In the genomic region with DNA sequence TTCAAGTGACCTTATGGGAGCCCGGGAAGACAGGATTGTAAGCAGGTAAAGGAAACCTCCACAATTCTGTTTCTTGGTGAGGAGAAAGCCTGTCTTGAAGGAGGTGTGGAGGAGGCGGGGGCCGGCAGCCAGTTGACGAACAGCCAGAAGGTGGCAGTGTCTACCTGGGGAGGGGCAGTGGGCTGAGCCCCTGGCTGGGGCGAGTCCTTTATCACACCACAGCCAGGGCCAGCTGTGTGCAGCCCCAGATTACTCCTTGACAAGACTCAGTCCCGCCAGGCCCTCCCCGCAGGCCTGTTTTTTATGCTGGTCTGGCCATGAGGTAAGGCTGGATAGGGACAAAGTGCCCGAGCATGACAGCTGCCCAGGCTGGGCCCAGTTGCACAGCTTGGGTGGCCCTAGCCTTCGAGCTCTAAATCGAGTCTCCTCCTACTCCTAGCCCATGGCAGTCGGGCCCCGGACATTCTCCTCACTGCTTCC, we compare ENCODE assay signal across 1 cellular context.
TF ChIP-seq lines count a peak whose summit lies in the region.

No MANE protein-coding gene starts in this region.

TF ChIP-seq in HepG2, 621 proteins besides CTCF, POLR2A, EP300 and RAD21 (continued from another document and continues in another):
- TF ChIP-seq, protein P1, sequence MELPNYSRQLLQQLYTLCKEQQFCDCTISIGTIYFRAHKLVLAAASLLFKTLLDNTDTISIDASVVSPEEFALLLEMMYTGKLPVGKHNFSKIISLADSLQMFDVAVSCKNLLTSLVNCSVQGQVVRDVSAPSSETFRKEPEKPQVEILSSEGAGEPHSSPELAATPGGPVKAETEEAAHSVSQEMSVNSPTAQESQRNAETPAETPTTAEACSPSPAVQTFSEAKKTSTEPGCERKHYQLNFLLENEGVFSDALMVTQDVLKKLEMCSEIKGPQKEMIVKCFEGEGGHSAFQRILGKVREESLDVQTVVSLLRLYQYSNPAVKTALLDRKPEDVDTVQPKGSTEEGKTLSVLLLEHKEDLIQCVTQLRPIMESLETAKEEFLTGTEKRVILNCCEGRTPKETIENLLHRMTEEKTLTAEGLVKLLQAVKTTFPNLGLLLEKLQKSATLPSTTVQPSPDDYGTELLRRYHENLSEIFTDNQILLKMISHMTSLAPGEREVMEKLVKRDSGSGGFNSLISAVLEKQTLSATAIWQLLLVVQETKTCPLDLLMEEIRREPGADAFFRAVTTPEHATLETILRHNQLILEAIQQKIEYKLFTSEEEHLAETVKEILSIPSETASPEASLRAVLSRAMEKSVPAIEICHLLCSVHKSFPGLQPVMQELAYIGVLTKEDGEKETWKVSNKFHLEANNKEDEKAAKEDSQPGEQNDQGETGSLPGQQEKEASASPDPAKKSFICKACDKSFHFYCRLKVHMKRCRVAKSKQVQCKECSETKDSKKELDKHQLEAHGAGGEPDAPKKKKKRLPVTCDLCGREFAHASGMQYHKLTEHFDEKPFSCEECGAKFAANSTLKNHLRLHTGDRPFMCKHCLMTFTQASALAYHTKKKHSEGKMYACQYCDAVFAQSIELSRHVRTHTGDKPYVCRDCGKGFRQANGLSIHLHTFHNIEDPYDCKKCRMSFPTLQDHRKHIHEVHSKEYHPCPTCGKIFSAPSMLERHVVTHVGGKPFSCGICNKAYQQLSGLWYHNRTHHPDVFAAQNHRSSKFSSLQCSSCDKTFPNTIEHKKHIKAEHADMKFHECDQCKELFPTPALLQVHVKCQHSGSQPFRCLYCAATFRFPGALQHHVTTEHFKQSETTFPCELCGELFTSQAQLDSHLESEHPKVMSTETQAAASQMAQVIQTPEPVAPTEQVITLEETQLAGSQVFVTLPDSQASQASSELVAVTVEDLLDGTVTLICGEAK (IDR thresholded peaks at IDR 0.05), result no peak
- TF ChIP-seq, protein P1 (CRISPR knock-in tag; IDR thresholded peaks at IDR 0.05), result no peak
- TF ChIP-seq, protein P2, sequence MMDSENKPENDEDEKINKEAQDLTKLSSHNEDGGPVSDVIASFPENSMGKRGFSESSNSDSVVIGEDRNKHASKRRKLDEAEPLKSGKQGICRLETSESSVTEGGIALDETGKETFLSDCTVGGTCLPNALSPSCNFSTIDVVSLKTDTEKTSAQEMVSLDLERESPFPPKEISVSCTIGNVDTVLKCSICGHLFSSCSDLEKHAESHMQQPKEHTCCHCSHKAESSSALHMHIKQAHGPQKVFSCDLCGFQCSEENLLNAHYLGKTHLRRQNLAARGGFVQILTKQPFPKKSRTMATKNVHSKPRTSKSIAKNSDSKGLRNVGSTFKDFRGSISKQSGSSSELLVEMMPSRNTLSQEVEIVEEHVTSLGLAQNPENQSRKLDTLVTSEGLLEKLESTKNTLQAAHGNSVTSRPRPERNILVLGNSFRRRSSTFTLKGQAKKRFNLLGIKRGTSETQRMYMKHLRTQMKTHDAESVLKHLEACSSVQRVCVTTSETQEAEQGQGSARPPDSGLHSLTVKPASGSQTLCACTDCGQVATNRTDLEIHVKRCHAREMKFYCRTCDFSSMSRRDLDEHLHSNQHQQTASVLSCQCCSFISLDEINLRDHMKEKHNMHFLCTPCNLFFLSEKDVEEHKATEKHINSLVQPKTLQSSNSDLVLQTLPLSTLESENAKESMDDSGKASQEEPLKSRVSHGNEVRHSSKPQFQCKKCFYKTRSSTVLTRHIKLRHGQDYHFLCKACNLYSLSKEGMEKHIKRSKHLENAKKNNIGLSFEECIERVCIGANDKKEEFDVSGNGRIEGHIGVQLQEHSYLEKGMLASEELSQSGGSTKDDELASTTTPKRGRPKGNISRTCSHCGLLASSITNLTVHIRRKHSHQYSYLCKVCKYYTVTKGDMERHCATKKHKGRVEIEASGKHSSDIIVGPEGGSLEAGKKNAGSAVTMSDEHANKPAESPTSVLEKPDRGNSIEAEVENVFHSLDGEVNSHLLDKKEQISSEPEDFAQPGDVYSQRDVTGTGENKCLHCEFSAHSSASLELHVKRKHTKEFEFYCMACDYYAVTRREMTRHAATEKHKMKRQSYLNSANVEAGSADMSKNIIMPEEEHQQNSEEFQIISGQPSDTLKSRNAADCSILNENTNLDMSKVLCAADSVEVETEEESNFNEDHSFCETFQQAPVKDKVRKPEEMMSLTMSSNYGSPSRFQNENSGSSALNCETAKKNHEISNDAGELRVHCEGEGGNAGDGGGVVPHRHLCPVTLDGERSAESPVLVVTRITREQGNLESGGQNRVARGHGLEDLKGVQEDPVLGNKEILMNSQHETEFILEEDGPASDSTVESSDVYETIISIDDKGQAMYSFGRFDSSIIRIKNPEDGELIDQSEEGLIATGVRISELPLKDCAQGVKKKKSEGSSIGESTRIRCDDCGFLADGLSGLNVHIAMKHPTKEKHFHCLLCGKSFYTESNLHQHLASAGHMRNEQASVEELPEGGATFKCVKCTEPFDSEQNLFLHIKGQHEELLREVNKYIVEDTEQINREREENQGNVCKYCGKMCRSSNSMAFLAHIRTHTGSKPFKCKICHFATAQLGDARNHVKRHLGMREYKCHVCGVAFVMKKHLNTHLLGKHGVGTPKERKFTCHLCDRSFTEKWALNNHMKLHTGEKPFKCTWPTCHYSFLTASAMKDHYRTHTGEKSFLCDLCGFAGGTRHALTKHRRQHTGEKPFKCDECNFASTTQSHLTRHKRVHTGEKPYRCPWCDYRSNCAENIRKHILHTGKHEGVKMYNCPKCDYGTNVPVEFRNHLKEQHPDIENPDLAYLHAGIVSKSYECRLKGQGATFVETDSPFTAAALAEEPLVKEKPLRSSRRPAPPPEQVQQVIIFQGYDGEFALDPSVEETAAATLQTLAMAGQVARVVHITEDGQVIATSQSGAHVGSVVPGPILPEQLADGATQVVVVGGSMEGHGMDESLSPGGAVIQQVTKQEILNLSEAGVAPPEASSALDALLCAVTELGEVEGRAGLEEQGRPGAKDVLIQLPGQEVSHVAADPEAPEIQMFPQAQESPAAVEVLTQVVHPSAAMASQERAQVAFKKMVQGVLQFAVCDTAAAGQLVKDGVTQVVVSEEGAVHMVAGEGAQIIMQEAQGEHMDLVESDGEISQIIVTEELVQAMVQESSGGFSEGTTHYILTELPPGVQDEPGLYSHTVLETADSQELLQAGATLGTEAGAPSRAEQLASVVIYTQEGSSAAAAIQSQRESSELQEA (CRISPR knock-in tag; IDR thresholded peaks at IDR 0.05; ENCODE audit: not compliant biosample characterization), result no peak
- TF ChIP-seq, protein P3, sequence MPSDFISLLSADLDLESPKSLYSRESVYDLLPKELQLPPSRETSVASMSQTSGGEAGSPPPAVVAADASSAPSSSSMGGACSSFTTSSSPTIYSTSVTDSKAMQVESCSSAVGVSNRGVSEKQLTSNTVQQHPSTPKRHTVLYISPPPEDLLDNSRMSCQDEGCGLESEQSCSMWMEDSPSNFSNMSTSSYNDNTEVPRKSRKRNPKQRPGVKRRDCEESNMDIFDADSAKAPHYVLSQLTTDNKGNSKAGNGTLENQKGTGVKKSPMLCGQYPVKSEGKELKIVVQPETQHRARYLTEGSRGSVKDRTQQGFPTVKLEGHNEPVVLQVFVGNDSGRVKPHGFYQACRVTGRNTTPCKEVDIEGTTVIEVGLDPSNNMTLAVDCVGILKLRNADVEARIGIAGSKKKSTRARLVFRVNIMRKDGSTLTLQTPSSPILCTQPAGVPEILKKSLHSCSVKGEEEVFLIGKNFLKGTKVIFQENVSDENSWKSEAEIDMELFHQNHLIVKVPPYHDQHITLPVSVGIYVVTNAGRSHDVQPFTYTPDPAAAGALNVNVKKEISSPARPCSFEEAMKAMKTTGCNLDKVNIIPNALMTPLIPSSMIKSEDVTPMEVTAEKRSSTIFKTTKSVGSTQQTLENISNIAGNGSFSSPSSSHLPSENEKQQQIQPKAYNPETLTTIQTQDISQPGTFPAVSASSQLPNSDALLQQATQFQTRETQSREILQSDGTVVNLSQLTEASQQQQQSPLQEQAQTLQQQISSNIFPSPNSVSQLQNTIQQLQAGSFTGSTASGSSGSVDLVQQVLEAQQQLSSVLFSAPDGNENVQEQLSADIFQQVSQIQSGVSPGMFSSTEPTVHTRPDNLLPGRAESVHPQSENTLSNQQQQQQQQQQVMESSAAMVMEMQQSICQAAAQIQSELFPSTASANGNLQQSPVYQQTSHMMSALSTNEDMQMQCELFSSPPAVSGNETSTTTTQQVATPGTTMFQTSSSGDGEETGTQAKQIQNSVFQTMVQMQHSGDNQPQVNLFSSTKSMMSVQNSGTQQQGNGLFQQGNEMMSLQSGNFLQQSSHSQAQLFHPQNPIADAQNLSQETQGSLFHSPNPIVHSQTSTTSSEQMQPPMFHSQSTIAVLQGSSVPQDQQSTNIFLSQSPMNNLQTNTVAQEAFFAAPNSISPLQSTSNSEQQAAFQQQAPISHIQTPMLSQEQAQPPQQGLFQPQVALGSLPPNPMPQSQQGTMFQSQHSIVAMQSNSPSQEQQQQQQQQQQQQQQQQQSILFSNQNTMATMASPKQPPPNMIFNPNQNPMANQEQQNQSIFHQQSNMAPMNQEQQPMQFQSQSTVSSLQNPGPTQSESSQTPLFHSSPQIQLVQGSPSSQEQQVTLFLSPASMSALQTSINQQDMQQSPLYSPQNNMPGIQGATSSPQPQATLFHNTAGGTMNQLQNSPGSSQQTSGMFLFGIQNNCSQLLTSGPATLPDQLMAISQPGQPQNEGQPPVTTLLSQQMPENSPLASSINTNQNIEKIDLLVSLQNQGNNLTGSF (CRISPR knock-in tag; IDR thresholded peaks at IDR 0.05), result no peak
- peak; percentile 68; the same call in 1 of the 2 replicates for TF ChIP-seq ZFP36L1 (CRISPR knock-in tag; IDR thresholded peaks at IDR 0.05)
- TF ChIP-seq, protein P4, sequence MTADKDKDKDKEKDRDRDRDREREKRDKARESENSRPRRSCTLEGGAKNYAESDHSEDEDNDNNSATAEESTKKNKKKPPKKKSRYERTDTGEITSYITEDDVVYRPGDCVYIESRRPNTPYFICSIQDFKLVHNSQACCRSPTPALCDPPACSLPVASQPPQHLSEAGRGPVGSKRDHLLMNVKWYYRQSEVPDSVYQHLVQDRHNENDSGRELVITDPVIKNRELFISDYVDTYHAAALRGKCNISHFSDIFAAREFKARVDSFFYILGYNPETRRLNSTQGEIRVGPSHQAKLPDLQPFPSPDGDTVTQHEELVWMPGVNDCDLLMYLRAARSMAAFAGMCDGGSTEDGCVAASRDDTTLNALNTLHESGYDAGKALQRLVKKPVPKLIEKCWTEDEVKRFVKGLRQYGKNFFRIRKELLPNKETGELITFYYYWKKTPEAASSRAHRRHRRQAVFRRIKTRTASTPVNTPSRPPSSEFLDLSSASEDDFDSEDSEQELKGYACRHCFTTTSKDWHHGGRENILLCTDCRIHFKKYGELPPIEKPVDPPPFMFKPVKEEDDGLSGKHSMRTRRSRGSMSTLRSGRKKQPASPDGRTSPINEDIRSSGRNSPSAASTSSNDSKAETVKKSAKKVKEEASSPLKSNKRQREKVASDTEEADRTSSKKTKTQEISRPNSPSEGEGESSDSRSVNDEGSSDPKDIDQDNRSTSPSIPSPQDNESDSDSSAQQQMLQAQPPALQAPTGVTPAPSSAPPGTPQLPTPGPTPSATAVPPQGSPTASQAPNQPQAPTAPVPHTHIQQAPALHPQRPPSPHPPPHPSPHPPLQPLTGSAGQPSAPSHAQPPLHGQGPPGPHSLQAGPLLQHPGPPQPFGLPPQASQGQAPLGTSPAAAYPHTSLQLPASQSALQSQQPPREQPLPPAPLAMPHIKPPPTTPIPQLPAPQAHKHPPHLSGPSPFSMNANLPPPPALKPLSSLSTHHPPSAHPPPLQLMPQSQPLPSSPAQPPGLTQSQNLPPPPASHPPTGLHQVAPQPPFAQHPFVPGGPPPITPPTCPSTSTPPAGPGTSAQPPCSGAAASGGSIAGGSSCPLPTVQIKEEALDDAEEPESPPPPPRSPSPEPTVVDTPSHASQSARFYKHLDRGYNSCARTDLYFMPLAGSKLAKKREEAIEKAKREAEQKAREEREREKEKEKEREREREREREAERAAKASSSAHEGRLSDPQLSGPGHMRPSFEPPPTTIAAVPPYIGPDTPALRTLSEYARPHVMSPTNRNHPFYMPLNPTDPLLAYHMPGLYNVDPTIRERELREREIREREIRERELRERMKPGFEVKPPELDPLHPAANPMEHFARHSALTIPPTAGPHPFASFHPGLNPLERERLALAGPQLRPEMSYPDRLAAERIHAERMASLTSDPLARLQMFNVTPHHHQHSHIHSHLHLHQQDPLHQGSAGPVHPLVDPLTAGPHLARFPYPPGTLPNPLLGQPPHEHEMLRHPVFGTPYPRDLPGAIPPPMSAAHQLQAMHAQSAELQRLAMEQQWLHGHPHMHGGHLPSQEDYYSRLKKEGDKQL (CRISPR knock-in tag; IDR thresholded peaks at IDR 0.05; ENCODE audit: low read depth), result no peak
- TF ChIP-seq, protein P5, sequence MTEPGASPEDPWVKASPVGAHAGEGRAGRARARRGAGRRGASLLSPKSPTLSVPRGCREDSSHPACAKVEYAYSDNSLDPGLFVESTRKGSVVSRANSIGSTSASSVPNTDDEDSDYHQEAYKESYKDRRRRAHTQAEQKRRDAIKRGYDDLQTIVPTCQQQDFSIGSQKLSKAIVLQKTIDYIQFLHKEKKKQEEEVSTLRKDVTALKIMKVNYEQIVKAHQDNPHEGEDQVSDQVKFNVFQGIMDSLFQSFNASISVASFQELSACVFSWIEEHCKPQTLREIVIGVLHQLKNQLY (CRISPR knock-in tag; IDR thresholded peaks at IDR 0.05), result no peak
- TF ChIP-seq KDM6A (CRISPR knock-in tag; IDR thresholded peaks at IDR 0.05; ENCODE audit: low read depth), result no peak
- TF ChIP-seq, protein P6, sequence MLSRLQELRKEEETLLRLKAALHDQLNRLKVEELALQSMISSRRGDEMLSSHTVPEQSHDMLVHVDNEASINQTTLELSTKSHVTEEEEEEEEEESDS (CRISPR knock-in tag; IDR thresholded peaks at IDR 0.05; ENCODE audit: borderline replicate concordance), result no peak
- no peak for TF ChIP-seq ZNF572 (CRISPR knock-in tag; IDR thresholded peaks at IDR 0.05)
- TF ChIP-seq RFX5 (IDR thresholded peaks at IDR 0.05; ENCODE audit: low read depth, low read length), result no peak
- no peak for TF ChIP-seq ZFP41 (CRISPR knock-in tag; IDR thresholded peaks at IDR 0.05; ENCODE audit: borderline replicate concordance)
- 0 out of 2 replicates have a peak, but pooled peaks have one; percentile 10 for TF ChIP-seq ZNF768 (CRISPR knock-in tag; IDR thresholded peaks at IDR 0.05)
- peak; percentile 35; the same call in 1 of the 2 replicates for TF ChIP-seq HDAC2 (CRISPR knock-in tag; IDR thresholded peaks at IDR 0.05)
- TF ChIP-seq KDM3A (CRISPR knock-in tag; IDR thresholded peaks at IDR 0.05; ENCODE audit: low read depth), result no peak
- no peak for TF ChIP-seq NFRKB (IDR thresholded peaks at IDR 0.05)
